In the genomic region with DNA sequence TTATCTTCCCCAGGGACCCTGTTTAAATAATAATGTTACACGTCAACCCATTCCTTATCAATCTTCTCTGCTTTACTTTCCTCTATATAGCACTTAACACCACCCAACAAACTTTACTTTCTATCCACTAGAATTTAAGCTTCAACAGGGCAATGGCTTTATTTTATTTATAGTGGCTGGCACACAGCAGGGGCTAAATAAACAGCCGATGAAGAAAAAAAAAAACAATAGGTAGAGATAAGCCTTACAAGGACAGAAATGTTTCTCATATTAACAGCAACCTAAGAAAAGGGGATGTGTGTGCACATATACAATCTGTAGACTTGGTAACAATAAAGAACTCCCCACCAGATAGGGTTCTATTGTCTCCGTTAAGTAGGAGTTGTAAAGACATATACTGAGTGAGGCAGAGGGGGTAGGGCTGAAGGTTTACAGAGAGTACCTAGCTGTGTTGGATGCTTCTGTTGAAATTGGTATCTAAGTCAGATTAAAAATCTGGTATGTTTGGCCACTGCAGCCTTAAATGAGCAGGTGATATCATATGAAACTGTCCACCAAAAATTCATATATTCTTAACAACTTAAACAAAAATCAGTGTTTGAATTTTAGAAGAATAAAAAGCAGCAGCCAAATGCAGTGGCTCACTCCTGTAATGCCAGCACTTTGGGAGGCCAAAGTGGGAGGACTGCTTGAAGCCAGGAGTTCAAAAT, we compare ENCODE assay signal across 16 cellular contexts.
"Had no signal": no experiment of that assay in that cellular context is flagged by ENCODE, and none has a peak within 500 bp of the region (broad histone marks: within the 10 kb centered on the region; RNA-seq: fewer than 3 reads in every experiment).

No MANE protein-coding gene starts in this region.

- H3K4me3 ChIP-seq: left lung, sigmoid colon, spleen, upper lobe of left lung had no signal

- DNase-seq: activated CD4-positive, alpha-beta T cell treated with anti-CD3 and anti-CD28 coated beads, Interleukin-2, amount 10 ng/mL, durations not matched to agents 7 days and 5 days; activated CD8-positive, alpha-beta memory T cell treated with anti-CD3 and anti-CD28 coated beads, Interleukin-2, amount 50 U/mL, for 48 hours; activated gamma-delta T cell treated with Interleukin-2 at 50 U/mL for 16 hours; activated naive CD8-positive, alpha-beta T cell treated with anti-CD3 and anti-CD28 coated beads, Interleukin-2, amount 10 ng/mL, durations not matched to agents 7 days and 5 days; cerebellar nuclear complex; hippocampal formation; kidney; left lung; nephron progenitor cell; sigmoid colon; spleen; stimulated activated CD4-positive, alpha-beta T cell treated with anti-CD3 and anti-CD28 coated beads, Interleukin-1b, Interleukin-23, amount 100 ng/mL, for 48 hours; stimulated activated naive CD8-positive, alpha-beta T cell treated with anti-CD3 and anti-CD28 coated beads, Interleukin-15, amount 100 ng/mL, for 72 hours; SW 1271; upper lobe of left lung had no signal

- H3K27me3 ChIP-seq: left lung, sigmoid colon, spleen, upper lobe of left lung had no signal

- H3K27me3 Mint-ChIP-seq: activated CD4-positive, alpha-beta T cell treated with anti-CD3 and anti-CD28 coated beads, Interleukin-2, amount 10 ng/mL, durations not matched to agents 7 days and 5 days; activated naive CD8-positive, alpha-beta T cell treated with anti-CD3 and anti-CD28 coated beads, Interleukin-2, amount 10 ng/mL, durations not matched to agents 7 days and 5 days; memory B cell; stimulated activated naive CD8-positive, alpha-beta T cell treated with anti-CD3 and anti-CD28 coated beads, Interleukin-15, amount 100 ng/mL, for 72 hours had no signal

- H3K4me3 Mint-ChIP-seq: activated CD4-positive, alpha-beta T cell treated with anti-CD3 and anti-CD28 coated beads, Interleukin-2, amount 10 ng/mL, durations not matched to agents 7 days and 5 days; activated naive CD8-positive, alpha-beta T cell treated with anti-CD3 and anti-CD28 coated beads, Interleukin-2, amount 10 ng/mL, durations not matched to agents 7 days and 5 days; memory B cell; nephron progenitor cell; stimulated activated naive CD8-positive, alpha-beta T cell treated with anti-CD3 and anti-CD28 coated beads, Interleukin-15, amount 100 ng/mL, for 72 hours had no signal

- H3K27ac Mint-ChIP-seq: activated CD4-positive, alpha-beta T cell treated with anti-CD3 and anti-CD28 coated beads, Interleukin-2, amount 10 ng/mL, durations not matched to agents 7 days and 5 days; activated naive CD8-positive, alpha-beta T cell treated with anti-CD3 and anti-CD28 coated beads, Interleukin-2, amount 10 ng/mL, durations not matched to agents 7 days and 5 days; memory B cell had no signal

- H3K27ac ChIP-seq: left lung, spleen, upper lobe of left lung had no signal
